8 cellular contexts compared by ENCODE assay signal in genomic region chr9:15422355-15423327, GRCh38. TPM values are rescaled to one million over a fixed set of nuclear protein-coding genes. Genes with fewer than 3 reads are reported as not detected.
DNase-seq lines count a peak whose midpoint lies in the region; ATAC-seq, FAIRE-seq and TF ChIP-seq lines count a peak whose summit lies in the region.

SNAPC3 (plus strand) TSS chr9:15422876; CDS start chr9:15422880, 4 bp downstream.

- intact Hi-C loops in activated B cell treated with CpG ODN at 0.5 μM for 24 hours (cut with micrococcal nuclease) = loop anchor here (1.0 to 10.0 kb wide), 10 partner anchors 45 to 728 kb away; partner anchors contain the start of gene ZDHHC21

- no peaks in the 10 kb centered on the region for H3K9me3 Mint-ChIP-seq in activated B cell treated with CpG ODN at 0.5 μM for 24 hours

- peak within 1 kb of the TSS; percentile 85 for H3K4me3 ChIP-seq in AG09309 (ENCODE audit: control insufficient read depth, low read depth, low read length)
- H3K4me3 ChIP-seq in cardiac fibroblast (replicated peaks in 1 of 2; ENCODE audit: low read depth in 2 of 2, low read length in 2 of 2) = peak within 1 kb of the TSS; percentile 95 to 99
- peak within 1 kb of the TSS; percentile 92 to 96 for H3K4me3 ChIP-seq in small intestine (ENCODE audit: low read depth in 1 of 2, low read length in 2 of 2)

- peaks cover 31% of the 10 kb centered on the region for H3K36me3 Mint-ChIP-seq in activated B cell treated with CpG ODN at 0.5 μM for 24 hours (ENCODE audit: low read depth)

- POLR2A ChIA-PET in activated B cell treated with CpG ODN at 0.5 μM for 24 hours (lab: Charles Lee) = interaction anchor here (0.9 to 2.2 kb wide), 5 partner anchors 75 to 194 kb away, joined by 3 to 16 read pairs (median 4); partner anchors contain the start of genes CCDC171, PSIP1 and TTC39B

- H3K4me1 ChIP-seq in small intestine (ENCODE audit: control insufficient read depth in 2 of 2, insufficient read depth in 1 of 2, low read depth in 1 of 2, low read length in 1 of 2) = peaks cover 4 to 6% of the 10 kb centered on the region in 2 donors

- CTCF ChIA-PET in activated B cell treated with CpG ODN at 0.5 μM for 24 hours (lab: Charles Lee) = interaction anchor here (1.1 kb wide), 1 partner anchor 145 kb away, joined by 4 read pairs; no protein-coding TSS in a partner anchor

- peaks cover 0 to 2% of the 10 kb centered on the region in 2 donors for H3K36me3 ChIP-seq in small intestine (ENCODE audit: control insufficient read depth in 2 of 2, insufficient read depth in 2 of 2, low read length in 2 of 2)

- H3K4me1 Mint-ChIP-seq in activated B cell treated with CpG ODN at 0.5 μM for 24 hours = peaks cover 40% of the 10 kb centered on the region

- TF ChIP-seq CTCF in AG09309 (IDR thresholded peaks at IDR 0.05; ENCODE audit: control insufficient read depth, insufficient read depth, low read depth, low read length, missing control alignments) (peak; percentile 0), activated B cell treated with CpG ODN at 0.5 μM for 24 hours (IDR thresholded peaks at IDR 0.05) (no peak), cardiac fibroblast (IDR thresholded peaks at IDR 0.05; ENCODE audit: low read depth, low read length) (no peak)

- H3K27ac ChIP-seq in small intestine (ENCODE audit: low read depth in 1 of 2, low read length in 1 of 2) = peak within 1 kb of the TSS; percentile 83 to 98

- H3K27ac Mint-ChIP-seq in activated B cell treated with CpG ODN at 0.5 μM for 24 hours = peak within 1 kb of the TSS; percentile 87

- WGBS in small intestine, 3 donors = 0% methylated on average over 70 to 73 of the region's 73 CpGs

- no peaks in the 10 kb centered on the region for H3K27me3 Mint-ChIP-seq in activated B cell treated with CpG ODN at 0.5 μM for 24 hours

- peak within 1 kb of the TSS; percentile 91 for H3K4me3 Mint-ChIP-seq in activated B cell treated with CpG ODN at 0.5 μM for 24 hours

- no peaks in the 10 kb centered on the region for H3K9me3 ChIP-seq in small intestine (ENCODE audit: control insufficient read depth, low read depth)

- peak; percentile 97 for ATAC-seq in GM19023 (IDR thresholded peaks at IDR 0.05; ENCODE audit: unreplicated experiment)
- peak; percentile 98 for ATAC-seq in HG03196 (IDR thresholded peaks at IDR 0.05; ENCODE audit: unreplicated experiment)
- peak; percentile 95 for ATAC-seq in activated B cell treated with CpG ODN at 0.5 μM for 24 hours (ENCODE audit: low read depth)

- DNase-seq in AG09309 (ENCODE audit: low read depth) (peak; percentile 69), NCI-H226 (peak; percentile 92), activated B cell treated with CpG ODN at 0.5 μM for 24 hours (peak; percentile 90), cardiac fibroblast (ENCODE audit: low read depth in 2 of 2) (peak; percentile 95 to 97), iPS-NIHi11 (ENCODE audit: low spot score) (peak; percentile 97), small intestine (peak; percentile 96)

- no peaks in the 10 kb centered on the region for H3K27me3 ChIP-seq in small intestine (ENCODE audit: control insufficient read depth in 2 of 2, insufficient read depth in 2 of 2, low read length in 2 of 2)

- FAIRE-seq in small intestine (lab: Jason Lieb, UNC) = no peak

RNA-seq across cellular contexts. Expression of gene SNAPC3, which starts in this region (rescaled TPM):
- 36.4 and 37.6 TPM in 2 replicates for total RNA-seq in activated B cell treated with CpG ODN at 0.5 μM for 24 hours
- polyA plus RNA-seq in small intestine = 10 to 100 TPM in 2 of 3 donors, 1 to 10 TPM in 1; 7.6 to 14.1 (median 13.3) TPM

Comparison
In these comparisons a context has a peak if more than half of its experiments do, and no peak if none do; other contexts are left out.
1. Peak in every context shown above with its lines: DNase-seq, ATAC-seq, H3K4me3 ChIP-seq and H3K27ac ChIP-seq.